In genomic region chr16:9102379-9102778, GRCh38 we compare ENCODE assay signal across 10 cellular contexts. TPM values are rescaled to one million over a fixed set of nuclear protein-coding genes. Genes with fewer than 3 reads are reported as not detected.
DNase-seq lines count a peak whose midpoint lies in the region; ATAC-seq, FAIRE-seq and TF ChIP-seq lines count a peak whose summit lies in the region.
"Had no signal": no experiment of that assay in that cellular context is flagged by ENCODE, and none has a peak within 500 bp of the region (broad histone marks: within the 10 kb centered on the region; RNA-seq: fewer than 3 reads in every experiment).

No MANE protein-coding gene starts in this region.

- H3K79me2 ChIP-seq in keratinocyte (ENCODE audit: control insufficient read depth, insufficient read depth, low read length), result peaks cover 100% of the 10 kb centered on the region

- TF ChIP-seq CTCF in AG09309 (IDR thresholded peaks at IDR 0.05; ENCODE audit: control insufficient read depth, insufficient read depth, low read depth, low read length, missing control alignments) (no peak), keratinocyte (optimal IDR thresholded peaks at IDR 0.05 in 1 of 3, IDR thresholded peaks at IDR 0.05 in 1 of 3, conservative IDR thresholded peaks at IDR 0.05 in 1 of 3; ENCODE audit: extremely low read depth in 1 of 3, insufficient read depth in 2 of 3, low read length in 3 of 3) (no peak)

- peaks cover 67% of the 10 kb centered on the region for H3K4me1 ChIP-seq in keratinocyte (ENCODE audit: control insufficient read depth, extremely low read depth, insufficient read depth, low read length)

- peak overlapping the region; percentile 94 for H3K27ac Mint-ChIP-seq in activated naive CD8-positive, alpha-beta T cell

- H3K9me3 ChIP-seq in keratinocyte (ENCODE audit: control insufficient read depth, low read depth, low read length), result no peaks in the 10 kb centered on the region
- H3K9me3 ChIP-seq: breast epithelium had no signal

- peaks cover 76% of the 10 kb centered on the region for H4K20me1 ChIP-seq in keratinocyte (ENCODE audit: control insufficient read depth, extremely low read depth, insufficient read depth, low read length)

- no peak overlapping the region for H3K9ac ChIP-seq in keratinocyte (ENCODE audit: control insufficient read depth, extremely low read depth, insufficient read depth, low read length)

- peak; percentile 72 for DNase-seq in AG09309 (ENCODE audit: low read depth)
- DNase-seq in HTR-8/SVneo (ENCODE audit: insufficient read length, low spot score), result peak; percentile 45
- DNase-seq in keratinocyte (ENCODE audit: low read depth, low spot score), result no peak
- DNase-seq in NCI-H1092 (lab: John Stamatoyannopoulos, UW), result no peak
- no peak for DNase-seq in NCI-H2227 treated with DMSO at 0.1 percent for 48 hours (lab: John Stamatoyannopoulos, UW)

- H3K9me1 ChIP-seq in keratinocyte (ENCODE audit: control insufficient read depth, extremely low read depth, insufficient read depth, low read length), result peaks cover 3% of the 10 kb centered on the region

- peak overlapping the region; percentile 85 for H3K4me3 Mint-ChIP-seq in activated naive CD8-positive, alpha-beta T cell

- no peaks in the 10 kb centered on the region for H3K9me3 Mint-ChIP-seq in activated naive CD8-positive, alpha-beta T cell (ENCODE audit: low read depth)

- H3K4me3 ChIP-seq in AG09309 (ENCODE audit: control insufficient read depth, low read depth, low read length), result no peak overlapping the region
- no peak overlapping the region for H3K4me3 ChIP-seq in keratinocyte (ENCODE audit: control insufficient read depth in 2 of 3, extremely low read depth in 1 of 3, insufficient read depth in 2 of 3, low read depth in 1 of 3, low read length in 3 of 3)
- H3K4me3 ChIP-seq: breast epithelium had no signal

- no peak for ATAC-seq in GM19351 (IDR thresholded peaks at IDR 0.05; ENCODE audit: unreplicated experiment)
- no peak for ATAC-seq in HG02852 (IDR thresholded peaks at IDR 0.05; ENCODE audit: unreplicated experiment)

- no peaks in the 10 kb centered on the region for H3K27me3 ChIP-seq in keratinocyte (ENCODE audit: control insufficient read depth, extremely low read depth, insufficient read depth, low read length)
- H3K27me3 ChIP-seq: breast epithelium had no signal

- H3K4me1 Mint-ChIP-seq in activated naive CD8-positive, alpha-beta T cell (ENCODE audit: low read depth), result peaks cover 96% of the 10 kb centered on the region

- H3K27ac ChIP-seq in keratinocyte (ENCODE audit: control insufficient read depth, insufficient read depth, low read length), result peak overlapping the region; percentile 16

- H3K36me3 Mint-ChIP-seq in activated naive CD8-positive, alpha-beta T cell, result peaks cover 40% of the 10 kb centered on the region

- dilution Hi-C loops in keratinocyte (cut with MboI; ENCODE audit: extremely low pct_ligation_motif_present, low sequenced_read_pairs), result loop anchor here (25.0 kb wide), 1 partner anchor 165 kb away; no protein-coding TSS in a partner anchor

- H3K27me3 Mint-ChIP-seq in activated naive CD8-positive, alpha-beta T cell, result no peaks in the 10 kb centered on the region

- H3K36me3 ChIP-seq in keratinocyte (ENCODE audit: control insufficient read depth in 2 of 2, extremely low read depth in 1 of 2, insufficient read depth in 2 of 2, low read length in 2 of 2), result peaks cover 33 to 61% of the 10 kb centered on the region in 2 experiments

- H3K4me2 ChIP-seq in keratinocyte (ENCODE audit: control insufficient read depth, extremely low read depth, insufficient read depth, low read depth, low read length), result peak overlapping the region; percentile 42

- no peak overlapping the region for H2AFZ ChIP-seq in keratinocyte (ENCODE audit: control insufficient read depth, low read length)

- FAIRE-seq in HTR-8/SVneo (lab: Jason Lieb, UNC), result peak; percentile 63
- FAIRE-seq in keratinocyte (lab: Jason Lieb, UNC), result peak; percentile 78
- FAIRE-seq: H1 had no signal

RNA-seq across cellular contexts. Expression of gene HAPSTR1, which starts 10.9 kb away (rescaled TPM):
- polyA plus RNA-seq in keratinocyte, result 34.0 to 46.5 TPM (median 36.7 TPM) in 3 replicates
- polyA plus RNA-seq in keratinocyte (2011; ENCODE audit: low read depth), result 35.9 TPM
- polyA plus RNA-seq in keratinocyte (2011; cell fraction: cytosol; rRNA removed), result 32.7 and 52.5 TPM in 2 replicates
- 57.5 and 66.9 TPM in 2 replicates for polyA plus RNA-seq in keratinocyte (2011; cell fraction: nucleus; rRNA removed)
- 36.2 and 43.6 TPM in 2 replicates for polyA plus RNA-seq in keratinocyte (2012; ENCODE audit: low replicate concordance)
- polyA minus RNA-seq in keratinocyte, result 38.3 to 71.0 TPM (median 45.7 TPM) in 3 replicates
- 41.2 TPM for polyA minus RNA-seq in keratinocyte (2011; cell fraction: cytosol; rRNA and poly(A)+ RNA removed)
- 29.2 and 67.5 TPM in 2 replicates for polyA minus RNA-seq in keratinocyte (2011; cell fraction: nucleus; rRNA and poly(A)+ RNA removed)

Comparison
In these comparisons a context has a peak if more than half of its experiments do, and no peak if none do; other contexts are left out.
1. DNase-seq: peak in AG09309 (single experiment) and HTR-8/SVneo (single experiment); none in keratinocyte (single experiment), NCI-H1092 (single experiment) and NCI-H2227 treated with DMSO at 0.1 percent for 48 hours (single experiment).